Comparison of ENCODE assay signal across 25 cellular contexts in the genomic region with DNA sequence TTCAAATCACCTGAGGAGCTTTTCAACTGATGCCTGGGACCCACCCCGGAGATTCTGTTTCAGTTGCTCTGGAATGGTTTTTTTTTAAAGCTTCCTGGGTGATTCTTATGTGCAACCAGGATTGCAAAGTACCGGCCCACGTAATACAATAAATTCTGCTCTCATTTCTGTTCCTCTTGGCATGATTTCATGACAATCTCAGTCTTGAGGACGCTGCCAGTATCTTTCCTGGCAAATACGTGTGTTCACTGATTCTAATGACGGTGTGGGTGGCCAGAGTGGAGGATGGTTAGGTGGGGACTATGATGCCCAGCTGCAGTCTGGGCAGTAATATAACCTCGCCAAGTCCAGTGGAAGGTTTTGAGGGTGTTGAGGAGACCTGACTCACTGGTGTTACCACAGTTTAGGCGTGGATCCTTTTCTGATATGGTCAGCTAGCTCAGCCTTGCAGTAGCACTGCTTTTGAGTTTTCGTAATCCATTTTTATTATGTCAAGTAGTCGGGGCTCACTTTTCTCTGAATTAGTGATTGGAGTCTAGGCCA.
DNase-seq lines count a peak whose midpoint lies in the region; ATAC-seq lines count a peak whose summit lies in the region.
"Had no signal": no experiment of that assay in that cellular context is flagged by ENCODE, and none has a peak within 500 bp of the region (broad histone marks: within the 10 kb centered on the region; RNA-seq: fewer than 3 reads in every experiment).

No MANE protein-coding gene starts in this region.

- DNase-seq in HCEC 1CT (peak; percentile 6), caudate nucleus (lab: John Stamatoyannopoulos, UW) (peak in 2 of 61 donors; percentile 22 to 27), inferior parietal cortex (ENCODE audit: extremely low spot score) (peak; percentile 57), substantia nigra (lab: John Stamatoyannopoulos, UW) (peak in 1 of 49 donors; percentile 35), NCI-H146 treated with DMSO at 0.1 percent for 48 hours (lab: John Stamatoyannopoulos, UW; ENCODE audit: unreplicated experiment) (no peak), RPMI8226 (no peak)
- DNase-seq: activated CD4-positive, alpha-beta memory T cell treated with anti-CD3 and anti-CD28 coated beads for 36 hours; activated CD8-positive, alpha-beta memory T cell treated with anti-CD3 and anti-CD28 coated beads, Interleukin-2, amount 50 U/mL, for 48 hours; activated naive CD8-positive, alpha-beta T cell treated with anti-CD3 and anti-CD28 coated beads, Interleukin-2, amount 10 ng/mL, durations not matched to agents 7 days and 5 days; colonic mucosa; esophagus squamous epithelium; kidney glomerular epithelial cell; NCI-H1105 treated with DMSO at 0.1 percent for 48 hours; NCI-H2029 treated with DMSO at 0.1 percent for 48 hours; NCI-H2227 treated with DMSO at 0.1 percent for 48 hours; NCI-H82; OCI-M1; SHP77; stimulated activated CD4-positive, alpha-beta T cell treated with anti-CD3 and anti-CD28 coated beads, Interleukin-4, amount 100 ng/mL, for 1 hour; T1000; testis had no signal

- ATAC-seq in GM21423 (IDR thresholded peaks at IDR 0.05; ENCODE audit: unreplicated experiment): no peak
- ATAC-seq: stimulated activated memory B cell treated with anti-CD40 and anti-IgM and Interleukin-4, amounts not matched to agents 10 μg/mL and 1 μg/mL and 100 μg/mL, for 72 hours had no signal

- H3K27ac ChIP-seq in caudate nucleus (ENCODE audit: low read depth, low read length): peak overlapping the region; percentile 19
- peak overlapping the region; percentile 75 for H3K27ac ChIP-seq in substantia nigra (ENCODE audit: low read depth, low read length, poor library complexity, severe bottlenecking)
- H3K27ac ChIP-seq: colonic mucosa, esophagus squamous epithelium, neutrophil, testis, vagina had no signal

Comparison
In these comparisons a context has a peak if more than half of its experiments do, and no peak if none do; other contexts are left out.
1. DNase-seq: peak in HCEC 1CT (single experiment) and inferior parietal cortex (single experiment); none in NCI-H146 treated with DMSO at 0.1 percent for 48 hours (single experiment) and RPMI8226 (single experiment).